In the genomic region with DNA sequence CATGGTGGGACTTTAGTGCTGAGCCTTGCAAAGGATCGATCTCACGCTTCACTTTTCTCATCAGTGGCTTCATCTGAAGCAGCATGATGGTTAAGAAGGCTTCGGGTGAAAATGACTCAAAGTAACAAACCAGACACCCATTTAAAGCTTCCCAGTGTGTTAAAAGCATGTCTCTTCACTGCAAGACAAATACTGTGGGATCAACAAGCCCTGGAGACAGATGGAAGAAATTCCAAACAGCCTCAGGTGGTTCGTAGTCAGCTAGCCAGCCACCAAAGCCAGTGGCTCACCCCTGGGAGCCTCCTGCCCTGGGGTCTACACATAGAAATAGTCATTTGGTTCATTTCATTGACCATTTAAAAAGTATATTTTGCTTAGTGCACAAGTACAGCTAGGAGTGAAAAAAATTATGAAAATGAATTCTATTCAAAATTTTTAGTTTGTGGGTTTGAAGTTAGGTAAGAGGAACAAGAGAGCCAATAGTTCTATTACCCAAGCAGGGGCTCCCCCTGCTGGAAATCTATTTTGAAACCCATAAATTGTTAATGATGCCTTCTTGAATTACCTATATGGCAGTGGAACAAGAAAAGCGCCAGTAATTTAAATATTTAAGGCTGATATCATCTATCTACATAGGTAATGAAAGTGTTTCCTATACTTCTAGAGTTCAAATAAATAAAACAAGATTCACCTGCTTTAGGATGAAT, we compare ENCODE assay signal across 10 cellular contexts. TPM values are rescaled to one million over a fixed set of nuclear protein-coding genes. Genes with fewer than 3 reads are reported as not detected.
DNase-seq lines count a peak whose midpoint lies in the region; ATAC-seq and TF ChIP-seq lines count a peak whose summit lies in the region.
"Had no signal": no experiment of that assay in that cellular context is flagged by ENCODE, and none has a peak within 500 bp of the region (broad histone marks: within the 10 kb centered on the region; RNA-seq: fewer than 3 reads in every experiment).

No MANE protein-coding gene starts in this region.

- peak; percentile 14 for DNase-seq in SKM-1 treated with dmso at 0.1 percent for 144 hours (lab: John Stamatoyannopoulos, UW; ENCODE audit: unreplicated experiment)
- DNase-seq in SKM-1 (lab: John Stamatoyannopoulos, UW; ENCODE audit: unreplicated experiment) = no peak
- DNase-seq in NCI-H69 (lab: John Stamatoyannopoulos, UW) = peak; percentile 75
- peak; percentile 28 for DNase-seq in epithelial cell of esophagus (ENCODE audit: low read depth)
- DNase-seq in psoas muscle = no peak
- no peak for DNase-seq in central memory CD4-positive, alpha-beta T cell
- no peak for DNase-seq in vagina (ENCODE audit: extremely low spot score in 2 of 2)
- DNase-seq: Caco-2, esophagus squamous epithelium had no signal

- WGBS in psoas muscle, 3 donors = 75 to 84% (median 78%) methylated on average over 5 of the region's 5 CpGs

- no peaks in the 10 kb centered on the region for H3K27me3 ChIP-seq in psoas muscle (ENCODE audit: insufficient read depth in 3 of 3, low read length in 2 of 3)
- H3K27me3 ChIP-seq in vagina = no peaks in the 10 kb centered on the region
- H3K27me3 ChIP-seq: esophagus squamous epithelium had no signal

- TF ChIP-seq POLR2A in vagina (IDR thresholded peaks at IDR 0.05) = no peak

- TF ChIP-seq CTCF in epithelial cell of esophagus (IDR thresholded peaks at IDR 0.05; ENCODE audit: insufficient read depth, low read depth, low read length, missing control alignments) (peak; percentile 13), psoas muscle (IDR thresholded peaks at IDR 0.05) (peak; percentile 46), vagina (IDR thresholded peaks at IDR 0.05) (no peak)

- intact Hi-C loops in psoas muscle (cut with DNase I) (no loop called here), vagina (cut with DNase I) (no loop called here)

- no peaks in the 10 kb centered on the region for H3K4me1 ChIP-seq in psoas muscle
- no peaks in the 10 kb centered on the region for H3K4me1 ChIP-seq in vagina
- H3K4me1 ChIP-seq: Caco-2, esophagus squamous epithelium had no signal

- no peak overlapping the region for H3K27ac ChIP-seq in psoas muscle
- no peak overlapping the region for H3K27ac ChIP-seq in vagina
- H3K27ac ChIP-seq: esophagus squamous epithelium had no signal

- ATAC-seq in psoas muscle = peak in 1 of 4 donors; percentile 44
- ATAC-seq in HG03025 (IDR thresholded peaks at IDR 0.05; ENCODE audit: low FRiP score, unreplicated experiment) = no peak

- no peak overlapping the region for H3K4me3 ChIP-seq in epithelial cell of esophagus (ENCODE audit: low read length)
- no peak overlapping the region for H3K4me3 ChIP-seq in psoas muscle
- no peak overlapping the region for H3K4me3 ChIP-seq in vagina
- H3K4me3 ChIP-seq: esophagus squamous epithelium had no signal

- no peaks in the 10 kb centered on the region for H3K9me3 ChIP-seq in psoas muscle
- no peaks in the 10 kb centered on the region for H3K9me3 ChIP-seq in vagina
- H3K9me3 ChIP-seq: Caco-2, esophagus squamous epithelium had no signal

- H3K36me3 ChIP-seq in psoas muscle (ENCODE audit: insufficient read depth in 1 of 2, low read depth in 1 of 2) = no peaks in the 10 kb centered on the region
- H3K36me3 ChIP-seq in vagina = no peaks in the 10 kb centered on the region
- H3K36me3 ChIP-seq: esophagus squamous epithelium had no signal

RNA-seq across cellular contexts. Expression of a gene that starts 51.6 kb away (rescaled TPM):
- 100 to 1,000 TPM in 2 of 4 donors, 10 to 100 TPM in 2; 39.3 to 317 (median 143) TPM for total RNA-seq in psoas muscle
- 100 to 1,000 TPM in 2 of 3 donors, 10 to 100 TPM in 1; 50.4 to 269 (median 195) TPM for polyA plus RNA-seq in psoas muscle
- 246 TPM for total RNA-seq in vagina

Comparison
In these comparisons a context has a peak if more than half of its experiments do, and no peak if none do; other contexts are left out.
1. DNase-seq: peak in SKM-1 treated with dmso at 0.1 percent for 144 hours (single experiment), NCI-H69 (single experiment) and epithelial cell of esophagus (single experiment); none in SKM-1 (single experiment), psoas muscle (0 of 2), central memory CD4-positive, alpha-beta T cell (single experiment) and vagina (0 of 2).
2. CTCF ChIP-seq: peak in epithelial cell of esophagus (single experiment) and psoas muscle (single experiment); none in vagina (0 of 3).